In the genomic region with DNA sequence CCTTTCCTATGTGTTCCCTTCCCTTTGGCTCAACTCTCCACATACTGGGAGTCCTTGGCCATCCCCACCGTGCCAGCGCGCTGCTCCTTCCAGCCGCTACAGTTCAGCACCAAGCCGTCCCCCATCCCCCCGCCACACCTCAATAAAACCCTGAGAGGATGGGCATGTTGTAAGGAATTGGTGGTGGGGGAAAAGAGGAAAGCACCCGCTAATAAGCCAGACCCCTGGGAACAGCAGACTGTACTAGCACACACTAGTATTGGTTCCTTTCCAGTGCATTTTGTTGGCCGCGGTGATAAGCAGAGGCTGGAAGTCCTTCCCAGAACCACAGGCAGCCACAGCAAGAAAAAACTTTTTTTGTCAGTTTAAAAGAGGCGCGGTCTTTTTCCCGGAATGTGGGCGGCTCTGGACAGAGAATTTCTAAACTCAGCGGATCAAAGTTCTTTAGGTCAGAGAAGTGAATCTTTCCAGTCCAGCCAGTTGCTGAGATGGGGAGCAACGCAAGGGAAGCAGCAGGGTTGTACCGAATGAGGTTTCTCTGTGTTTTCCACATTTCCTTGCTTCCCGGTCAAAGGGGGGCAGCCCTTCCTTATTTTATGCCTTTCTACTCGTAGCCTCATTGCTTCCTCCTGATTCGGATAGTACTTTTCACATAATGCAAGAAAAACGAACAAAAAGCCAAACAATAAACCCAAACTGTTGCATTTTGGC, we compare ENCODE assay signal across 9 cellular contexts. TPM values are rescaled to one million over a fixed set of nuclear protein-coding genes. Genes with fewer than 3 reads are reported as not detected.
DNase-seq lines count a peak whose midpoint lies in the region; ATAC-seq, FAIRE-seq and TF ChIP-seq lines count a peak whose summit lies in the region.
"Had no signal": no experiment of that assay in that cellular context is flagged by ENCODE, and none has a peak within 500 bp of the region (broad histone marks: within the 10 kb centered on the region; RNA-seq: fewer than 3 reads in every experiment).

No MANE protein-coding gene starts in this region.

- TF ChIP-seq CTCF in PC-9 (conservative IDR thresholded peaks at IDR 0.05) = no peak
- TF ChIP-seq CTCF in fibroblast of lung (conservative IDR thresholded peaks at IDR 0.05 in 1 of 2, IDR thresholded peaks at IDR 0.05 in 1 of 2; ENCODE audit: low read depth in 1 of 2, low read length in 2 of 2) = peak in 1 of 2 donors; percentile 31

- POLR2A ChIA-PET in PC-9 (lab: Charles Lee; ENCODE audit: unreplicated experiment) = no interaction called here

- H3K79me2 ChIP-seq in PC-9 (ENCODE audit: low read depth) (no peaks in the 10 kb centered on the region), fibroblast of lung (ENCODE audit: control insufficient read depth, insufficient read depth, low read length) (no peaks in the 10 kb centered on the region)

- H3K4me1 ChIP-seq in BLaER1 = peaks cover 10% of the 10 kb centered on the region
- no peaks in the 10 kb centered on the region for H3K4me1 ChIP-seq in PC-9 (replicated peaks; ENCODE audit: insufficient read depth)
- H3K4me1 ChIP-seq in fibroblast of lung (ENCODE audit: control insufficient read depth, extremely low read depth, insufficient read depth, low read length) = peaks cover 9% of the 10 kb centered on the region
- H3K4me1 ChIP-seq in neuron (ENCODE audit: insufficient read depth, low read length) = peaks cover 17% of the 10 kb centered on the region

- no peak overlapping the region for H3K27ac ChIP-seq in BLaER1
- H3K27ac ChIP-seq in PC-9 = no peak overlapping the region
- no peak overlapping the region for H3K27ac ChIP-seq in fibroblast of lung (ENCODE audit: insufficient read depth, low read length)

- H3K9me3 ChIP-seq in BLaER1 = no peaks in the 10 kb centered on the region
- H3K9me3 ChIP-seq in PC-9 (ENCODE audit: insufficient read depth, low read depth) = no peaks in the 10 kb centered on the region
- H3K9me3 ChIP-seq in fibroblast of lung (ENCODE audit: control insufficient read depth, insufficient read depth, low read depth, low read length) = no peaks in the 10 kb centered on the region
- no peaks in the 10 kb centered on the region for H3K9me3 ChIP-seq in neuron (ENCODE audit: low read length)

- no peaks in the 10 kb centered on the region for H3K36me3 ChIP-seq in BLaER1
- H3K36me3 ChIP-seq in PC-9 (ENCODE audit: low read depth) = no peaks in the 10 kb centered on the region
- no peaks in the 10 kb centered on the region for H3K36me3 ChIP-seq in fibroblast of lung (ENCODE audit: control insufficient read depth, insufficient read depth, low read length)
- H3K36me3 ChIP-seq in neuron (ENCODE audit: insufficient read depth, low read length) = no peaks in the 10 kb centered on the region

- peaks cover 16% of the 10 kb centered on the region for H4K20me1 ChIP-seq in BLaER1
- H4K20me1 ChIP-seq in PC-9 (ENCODE audit: insufficient read depth) = no peaks in the 10 kb centered on the region
- no peaks in the 10 kb centered on the region for H4K20me1 ChIP-seq in fibroblast of lung (ENCODE audit: control insufficient read depth, extremely low read depth, insufficient read depth, low read length)

- DNase-seq in PC-9 (peak in 1 of 2 experiments; percentile 8), fibroblast of lung (ENCODE audit: low read depth in 2 of 2) (peak; percentile 52 to 53), cerebellar cortex (ENCODE audit: low spot score) (no peak), HTR-8/SVneo (ENCODE audit: insufficient read length, low spot score) (no peak)

- no TSS peak for BruUV-seq in PC-9 (replicated peaks; lab: Mats Ljungman, UMichigan)

- H3K27me3 ChIP-seq in BLaER1 = peaks cover 48% of the 10 kb centered on the region
- peaks cover 26% of the 10 kb centered on the region for H3K27me3 ChIP-seq in PC-9 (ENCODE audit: insufficient read depth, low read depth)
- peaks cover 5% of the 10 kb centered on the region for H3K27me3 ChIP-seq in fibroblast of lung (ENCODE audit: control insufficient read depth, insufficient read depth, low read length)
- peaks cover 40% of the 10 kb centered on the region for H3K27me3 ChIP-seq in neuron (ENCODE audit: insufficient read depth, low read length)

- no peaks in the 10 kb centered on the region for H3F3A ChIP-seq in PC-9 (ENCODE audit: insufficient read depth, low read depth)

- ATAC-seq in HG03196 (IDR thresholded peaks at IDR 0.05; ENCODE audit: unreplicated experiment) (no peak), HG02840 (IDR thresholded peaks at IDR 0.05; ENCODE audit: low FRiP score, unreplicated experiment) (no peak)

- intact Hi-C loops in PC-9 (cut with micrococcal nuclease; ENCODE audit: unreplicated experiment) = loop anchor here (1.0 to 10.0 kb wide), 2 partner anchors 235 to 808 kb away; no protein-coding TSS in a partner anchor

- no peak overlapping the region for H3K9ac ChIP-seq in BLaER1
- no peak overlapping the region for H3K9ac ChIP-seq in fibroblast of lung (ENCODE audit: insufficient read depth, low read length)

- H3K4me2 ChIP-seq in BLaER1 = peak overlapping the region; percentile 94
- peak overlapping the region; percentile 98; the same call in 1 of the 2 replicates for H3K4me2 ChIP-seq in PC-9
- peak overlapping the region; percentile 89 for H3K4me2 ChIP-seq in fibroblast of lung (ENCODE audit: extremely low read depth, insufficient read depth, low read length)

- H3K4me3 ChIP-seq in BLaER1 (peak overlapping the region; percentile 80), PC-9 (no peak overlapping the region), fibroblast of lung (replicated peaks in 1 of 4; ENCODE audit: control extremely low read depth in 1 of 4, insufficient read depth in 1 of 4, low read depth in 3 of 4, low read length in 4 of 4) (peak overlapping the region; percentile 40 to 61 (median 50)), neuron (ENCODE audit: low read length) (peak overlapping the region; percentile 27)

- no peak overlapping the region for H2AFZ ChIP-seq in PC-9
- peak overlapping the region; percentile 53 for H2AFZ ChIP-seq in fibroblast of lung (ENCODE audit: low read length)
- H2AFZ ChIP-seq in neuron (ENCODE audit: low read depth, low read length) = no peak overlapping the region

- CTCF ChIA-PET in PC-9 (lab: Charles Lee) = no interaction called here

- H3K9me2 ChIP-seq in PC-9 (ENCODE audit: insufficient read depth) = no peaks in the 10 kb centered on the region

- FAIRE-seq in HTR-8/SVneo (lab: Jason Lieb, UNC) = no peak
- FAIRE-seq: bronchial epithelial cell had no signal

RNA-seq across cellular contexts. Expression of a gene that starts 2.1 kb away (rescaled TPM):
- total RNA-seq in PC-9 (2021) = 0.17 and 0.33 TPM in 2 replicates
- total RNA-seq in fibroblast of lung = 0.99 and 1.3 TPM in 2 replicates
- polyA plus RNA-seq in fibroblast of lung = 0.51 and 0.76 TPM in 2 replicates
- 0.61 and 0.76 TPM in 2 replicates for polyA plus RNA-seq in fibroblast of lung (2012)
- 0.55 TPM in 1 of 2 replicates, not detected in the other for polyA minus RNA-seq in fibroblast of lung (ENCODE audit: low replicate concordance)

Comparison
In these comparisons a context has a peak if more than half of its experiments do, and no peak if none do; other contexts are left out.
1. DNase-seq: peak in fibroblast of lung (2 of 2); none in cerebellar cortex (single experiment) and HTR-8/SVneo (single experiment).
2. Peak in every context shown above with its lines, with median percentiles within 50 percentile points of each other: H3K4me2 ChIP-seq.